Comparison of ENCODE assay signal across 1 cellular context in genomic region chr12:52901715-52902541, GRCh38.
TF ChIP-seq lines count a peak whose summit lies in the region.

No MANE protein-coding gene starts in this region.

TF ChIP-seq in HepG2, 621 proteins besides CTCF, POLR2A, EP300 and RAD21:
- TF ChIP-seq DMAP1 (CRISPR knock-in tag; IDR thresholded peaks at IDR 0.05) (no peak), IRF1 (CRISPR knock-in tag; IDR thresholded peaks at IDR 0.05; ENCODE audit: low read depth) (no peak), ZNF598 (CRISPR knock-in tag; IDR thresholded peaks at IDR 0.05; ENCODE audit: borderline replicate concordance) (0 out of 2 replicates have a peak, but pooled peaks have one; percentile 27), ZMYM4 (CRISPR knock-in tag; IDR thresholded peaks at IDR 0.05) (0 out of 2 replicates have a peak, but pooled peaks have one; percentile 11), ZNF414 (CRISPR knock-in tag; IDR thresholded peaks at IDR 0.05) (0 out of 2 replicates have a peak, but pooled peaks have one; percentile 51), TBX2 (CRISPR knock-in tag; IDR thresholded peaks at IDR 0.05; ENCODE audit: borderline replicate concordance) (no peak), AKAP8 (CRISPR knock-in tag; IDR thresholded peaks at IDR 0.05) (no peak), ZNF567 (CRISPR knock-in tag; IDR thresholded peaks at IDR 0.05; ENCODE audit: borderline replicate concordance) (no peak), RCOR2 (CRISPR knock-in tag; IDR thresholded peaks at IDR 0.05) (no peak), ZNF687 (CRISPR knock-in tag; IDR thresholded peaks at IDR 0.05) (peak; percentile 29; the same call in 1 of the 2 replicates), ZBTB49 (CRISPR knock-in tag; IDR thresholded peaks at IDR 0.05; ENCODE audit: borderline replicate concordance) (no peak), ARID4A (CRISPR knock-in tag; IDR thresholded peaks at IDR 0.05; ENCODE audit: borderline replicate concordance) (0 out of 2 replicates have a peak, but pooled peaks have one; percentile 27), NFE2L1 (CRISPR knock-in tag; IDR thresholded peaks at IDR 0.05; ENCODE audit: borderline replicate concordance) (no peak), MIER2 (CRISPR knock-in tag; IDR thresholded peaks at IDR 0.05) (no peak), ZNF691 (CRISPR knock-in tag; IDR thresholded peaks at IDR 0.05; ENCODE audit: borderline replicate concordance, low read depth) (no peak), KMT2B (CRISPR knock-in tag; IDR thresholded peaks at IDR 0.05) (no peak), CEBPB (IDR thresholded peaks at IDR 0.05; ENCODE audit: borderline replicate concordance, low read depth, low read length) (no peak), ZFP37 (CRISPR knock-in tag; IDR thresholded peaks at IDR 0.05; ENCODE audit: borderline replicate concordance) (no peak), FOXC1 (CRISPR knock-in tag; IDR thresholded peaks at IDR 0.05; ENCODE audit: borderline replicate concordance) (0 out of 2 replicates have a peak, but pooled peaks have one; percentile 15), ZC3H4 (CRISPR knock-in tag; IDR thresholded peaks at IDR 0.05; ENCODE audit: borderline replicate concordance) (no peak), FOXO4 (CRISPR knock-in tag; conservative IDR thresholded peaks at IDR 0.05) (0 out of 2 replicates have a peak, but pooled peaks have one; percentile 62)
TF ChIP-seq in HepG2: peak in this region for 7.
